ENCODE assay signal across 8 cellular contexts in genomic region chr7:158704524-158705233, GRCh38. TPM values are rescaled to one million over a fixed set of nuclear protein-coding genes. Genes with fewer than 3 reads are reported as not detected.
A peak's percentile ranks its signal among the peaks of the same experiment; 100 is the strongest.
DNase-seq lines count a peak whose midpoint lies in the region; ATAC-seq, FAIRE-seq and TF ChIP-seq lines count a peak whose summit lies in the region.

Gene NCAPG2, minus strand, starts transcription at chr7:158704804. Its CDS starts 2,905 bp downstream, at chr7:158701899.

- H3K9me3 Mint-ChIP-seq in nephron progenitor cell = peaks cover 4% of the 10 kb centered on the region
- peaks cover 5 to 8% of the 10 kb centered on the region in 2 donors for H3K9me3 Mint-ChIP-seq in stimulated activated naive CD8-positive, alpha-beta T cell treated with anti-CD3 and anti-CD28 coated beads, Interleukin-15, amount 100 ng/mL, for 72 hours

- H3K9ac ChIP-seq in Loucy (ENCODE audit: low read depth, low read length, poor library complexity, severe bottlenecking) = peak within 1 kb of the TSS; percentile 84

- H3K4me1 ChIP-seq in Loucy (ENCODE audit: insufficient read depth, low read length, poor library complexity, severe bottlenecking) = peaks cover 47% of the 10 kb centered on the region

- H3K4me3 ChIP-seq in Loucy (ENCODE audit: low read length, poor library complexity, severe bottlenecking) (peak within 1 kb of the TSS; percentile 81), fibroblast of the aortic adventitia (ENCODE audit: low read depth, low read length) (peak within 1 kb of the TSS; percentile 95)

- DNase-seq in ELR (ENCODE audit: low read depth) (peak; percentile 97), H54 (ENCODE audit: insufficient read length, low spot score) (peak; percentile 95), fibroblast of the aortic adventitia (ENCODE audit: low read depth) (peak; percentile 96), nephron progenitor cell (peak; percentile 99)
- DNase-seq in activated effector memory CD4-positive, alpha-beta T cell treated with Interleukin-2 at 50 U/mL for 16 hours = peak; percentile 98
- peak; percentile 97 for DNase-seq in stimulated activated naive CD8-positive, alpha-beta T cell treated with anti-CD3 and anti-CD28 coated beads, Interleukin-15, amount 100 ng/mL, for 72 hours

- peak; percentile 98 for ATAC-seq in stimulated activated naive CD8-positive, alpha-beta T cell treated with anti-CD3 and anti-CD28 coated beads, Interleukin-15, amount 100 ng/mL, for 72 hours

- H3K36me3 Mint-ChIP-seq in nephron progenitor cell (ENCODE audit: low read depth) = peaks cover 16% of the 10 kb centered on the region

- no peak within 1 kb of the TSS for H3K27ac Mint-ChIP-seq in nephron progenitor cell
- peak within 1 kb of the TSS; percentile 94 to 99 for H3K27ac Mint-ChIP-seq in stimulated activated naive CD8-positive, alpha-beta T cell treated with anti-CD3 and anti-CD28 coated beads, Interleukin-15, amount 100 ng/mL, for 72 hours

- H3K9me3 ChIP-seq in Loucy (ENCODE audit: insufficient read depth, low read depth, low read length) = no peaks in the 10 kb centered on the region

- H3K4me2 ChIP-seq in Loucy (ENCODE audit: low read depth, low read length, poor library complexity, severe bottlenecking) = peak within 1 kb of the TSS; percentile 82

- H2AFZ ChIP-seq in Loucy (ENCODE audit: low read length) = peak within 1 kb of the TSS; percentile 91

- peaks cover 21% of the 10 kb centered on the region for H4K20me1 ChIP-seq in Loucy (ENCODE audit: insufficient read depth, low read length, poor library complexity, severe bottlenecking)

- TF ChIP-seq POLR2A in H54 (IDR thresholded peaks at IDR 0.05; ENCODE audit: low read depth, low read length) (peak; percentile 60), Raji (IDR thresholded peaks at IDR 0.05; ENCODE audit: insufficient read depth, low read depth, low read length) (peak; percentile 91)

- FAIRE-seq in H54 (lab: Jason Lieb, UNC) = no peak

- H3F3A ChIP-seq in Loucy (ENCODE audit: low read depth) = no peaks in the 10 kb centered on the region

- H3K9me2 ChIP-seq in Loucy (replicated peaks; ENCODE audit: low read depth, low read length) = no peaks in the 10 kb centered on the region

- H3K4me3 Mint-ChIP-seq in nephron progenitor cell = peak within 1 kb of the TSS; percentile 82
- H3K4me3 Mint-ChIP-seq in stimulated activated naive CD8-positive, alpha-beta T cell treated with anti-CD3 and anti-CD28 coated beads, Interleukin-15, amount 100 ng/mL, for 72 hours = peak within 1 kb of the TSS; percentile 93 to 96

- H3K27me3 Mint-ChIP-seq in nephron progenitor cell (ENCODE audit: low read depth, poor library complexity) = peaks cover 4% of the 10 kb centered on the region
- no peaks in the 10 kb centered on the region for H3K27me3 Mint-ChIP-seq in stimulated activated naive CD8-positive, alpha-beta T cell treated with anti-CD3 and anti-CD28 coated beads, Interleukin-15, amount 100 ng/mL, for 72 hours

- H3K27me3 ChIP-seq in Loucy (ENCODE audit: insufficient read depth, low read length, poor library complexity, severe bottlenecking) = no peaks in the 10 kb centered on the region

- TF ChIP-seq CTCF in Loucy (conservative IDR thresholded peaks at IDR 0.05; ENCODE audit: low read length) (no peak), fibroblast of the aortic adventitia (IDR thresholded peaks at IDR 0.05; ENCODE audit: insufficient read depth, low read length) (peak; percentile 41), nephron progenitor cell (IDR thresholded peaks at IDR 0.05) (no peak)

- H3K36me3 ChIP-seq in Loucy (ENCODE audit: insufficient read depth, low read length) = no peaks in the 10 kb centered on the region

- H3K4me1 Mint-ChIP-seq in nephron progenitor cell = peaks cover 38% of the 10 kb centered on the region
- H3K4me1 Mint-ChIP-seq in stimulated activated naive CD8-positive, alpha-beta T cell treated with anti-CD3 and anti-CD28 coated beads, Interleukin-15, amount 100 ng/mL, for 72 hours = peaks cover 44% of the 10 kb centered on the region

- peaks cover 48% of the 10 kb centered on the region for H3K79me2 ChIP-seq in Loucy (ENCODE audit: insufficient read depth, low read length)

RNA-seq across cellular contexts. Expression of gene NCAPG2, which starts in this region (rescaled TPM):
- total RNA-seq in fibroblast of the aortic adventitia (ENCODE audit: low replicate concordance) = 8.9 and 35.0 TPM in 2 replicates

Comparison
In these comparisons a context has a peak if more than half of its experiments do, and no peak if none do; other contexts are left out.
1. Peak in every context shown above with its lines: DNase-seq, ATAC-seq and H3K4me3 ChIP-seq.